ENCODE assay signal across 24 cellular contexts in genomic region chr16:58371841-58372240, GRCh38. TPM values are rescaled to one million over a fixed set of nuclear protein-coding genes. Genes with fewer than 3 reads are reported as not detected.
DNase-seq lines count a peak whose midpoint lies in the region; ATAC-seq, FAIRE-seq and TF ChIP-seq lines count a peak whose summit lies in the region.
"Had no signal": no experiment of that assay in that cellular context is flagged by ENCODE, and none has a peak within 500 bp of the region (broad histone marks: within the 10 kb centered on the region; RNA-seq: fewer than 3 reads in every experiment).

No MANE protein-coding gene starts in this region.

- H2AK9ac ChIP-seq in IMR-90 (replicated peaks; ENCODE audit: low read depth, low read length, poor library complexity): no peak overlapping the region

- H3K9me2 ChIP-seq in SU-DHL-6 (replicated peaks; ENCODE audit: insufficient read depth, low read length): no peaks in the 10 kb centered on the region

- no peak overlapping the region for H4K8ac ChIP-seq in IMR-90 (ENCODE audit: low read depth in 2 of 2, low read length in 2 of 2)
- H4K8ac ChIP-seq in H1 (ENCODE audit: extremely low read depth, insufficient read depth, low read length): no peak overlapping the region

- peak; percentile 8 for FAIRE-seq in HepG2 (lab: Jason Lieb, UNC)
- no peak for FAIRE-seq in H1 (lab: Jason Lieb, UNC)
- FAIRE-seq: A549, D721Med, GM12878, GM12892, GM18507 had no signal

- H4K91ac ChIP-seq in IMR-90 (ENCODE audit: insufficient read depth, low read depth, low read length): no peak overlapping the region
- no peak overlapping the region for H4K91ac ChIP-seq in H1 (replicated peaks; ENCODE audit: insufficient read length, low read length)

- H3K23me2 ChIP-seq in H1 (ENCODE audit: low read depth, low read length): no peaks in the 10 kb centered on the region

- in situ Hi-C loops in HepG2 (cut with HindIII; ENCODE audit: extremely low pct_ligation_motif_present, low pct_unique_long_range_greater_than_20kb) (no loop called here), IMR-90 (cut with MboI; ENCODE audit: low sequenced_read_pairs) (no loop called here)

- no peak overlapping the region for H3K18ac ChIP-seq in IMR-90 (ENCODE audit: low read depth, low read length)
- H3K18ac ChIP-seq in H1 (ENCODE audit: extremely low read depth, low read length): no peak overlapping the region

- BruUV-seq in HepG2 (replicated peaks; lab: Mats Ljungman, UMichigan) (no TSS peak), IMR-90 (replicated peaks; lab: Mats Ljungman, UMichigan) (no TSS peak)

- H3K27me3 ChIP-seq in HepG2 (ENCODE audit: control insufficient read depth in 1 of 2, insufficient read depth in 2 of 2, low read length in 2 of 2): no peaks in the 10 kb centered on the region; a peak in 1 of 5 replicates
- H3K27me3 ChIP-seq in right lobe of liver: no peaks in the 10 kb centered on the region
- H3K27me3 ChIP-seq in IMR-90 (ENCODE audit: control insufficient read depth, insufficient read depth, low read length): peaks cover 5% of the 10 kb centered on the region
- no peaks in the 10 kb centered on the region for H3K27me3 ChIP-seq in SU-DHL-6 (ENCODE audit: low read length)
- no peaks in the 10 kb centered on the region; a peak in 2 of 7 replicates for H3K27me3 ChIP-seq in H1 (replicated peaks in 1 of 4; ENCODE audit: control insufficient read depth in 3 of 4, extremely low read depth in 1 of 4, insufficient read depth in 3 of 4, low read length in 3 of 4)
- H3K27me3 ChIP-seq: BLaER1 treated with 17β-estradiol and CSF1 and Interleukin-3, amounts not matched to agents 10 nM and 100 nM had no signal

- H3K4me3 ChIP-seq in HepG2 (replicated peaks in 1 of 3; ENCODE audit: insufficient read depth in 1 of 3, low read depth in 2 of 3, low read length in 3 of 3): no peak overlapping the region
- H3K4me3 ChIP-seq in right lobe of liver: no peak overlapping the region
- H3K4me3 ChIP-seq in IMR-90 (ENCODE audit: insufficient read depth, low read depth, low read length): no peak overlapping the region
- H3K4me3 ChIP-seq in SU-DHL-6 (ENCODE audit: insufficient read depth, low read length, poor library complexity, severe bottlenecking): no peak overlapping the region
- no peak overlapping the region for H3K4me3 ChIP-seq in H1 (ENCODE audit: extremely low read depth in 1 of 4, insufficient read depth in 2 of 4, low read depth in 3 of 4, low read length in 4 of 4)
- H3K4me3 ChIP-seq: A549; BLaER1 treated with 17β-estradiol and CSF1 and Interleukin-3, amounts not matched to agents 10 nM and 100 nM; GM12878 had no signal

- H2BK5ac ChIP-seq in IMR-90 (ENCODE audit: low read depth, low read length, poor library complexity, severe bottlenecking) (no peak overlapping the region), H1 (ENCODE audit: low read depth, low read length) (no peak overlapping the region)

- H3K36me3 ChIP-seq in HepG2 (replicated peaks in 1 of 2; ENCODE audit: control insufficient read depth in 1 of 2, insufficient read depth in 2 of 2, low read length in 2 of 2) (no peaks in the 10 kb centered on the region), right lobe of liver (no peaks in the 10 kb centered on the region), IMR-90 (ENCODE audit: control insufficient read depth, insufficient read depth, low read length) (no peaks in the 10 kb centered on the region), SU-DHL-6 (ENCODE audit: low read length) (peaks cover 3% of the 10 kb centered on the region; the same call in 1 of the 2 replicates), H1 (ENCODE audit: control insufficient read depth in 2 of 4, insufficient read depth in 4 of 4, low read length in 3 of 4) (no peaks in the 10 kb centered on the region)
- H3K36me3 ChIP-seq: BLaER1 treated with 17β-estradiol and CSF1 and Interleukin-3, amounts not matched to agents 10 nM and 100 nM had no signal

- H2AK5ac ChIP-seq in IMR-90 (ENCODE audit: low read depth, low read length) (no peak overlapping the region), H1 (ENCODE audit: low read depth, low read length) (no peak overlapping the region)

- H3K9ac ChIP-seq in HepG2 (ENCODE audit: insufficient read depth, low read depth, low read length): no peak overlapping the region
- no peak overlapping the region for H3K9ac ChIP-seq in IMR-90 (ENCODE audit: low read depth, low read length)
- H3K9ac ChIP-seq in SU-DHL-6 (ENCODE audit: low read length): no peak overlapping the region
- H3K9ac ChIP-seq in H1 (replicated peaks in 1 of 4; ENCODE audit: extremely low read depth in 1 of 4, low read depth in 3 of 4, low read length in 3 of 4): no peak overlapping the region
- H3K9ac ChIP-seq: BLaER1 treated with 17β-estradiol and CSF1 and Interleukin-3, amounts not matched to agents 10 nM and 100 nM had no signal

- no peak overlapping the region for H2BK120ac ChIP-seq in IMR-90 (ENCODE audit: low read depth, low read length)
- no peak overlapping the region for H2BK120ac ChIP-seq in H1 (replicated peaks; ENCODE audit: low read depth, low read length)

- ATAC-seq in HepG2 (no peak), right lobe of liver (no peak), IMR-90 (ENCODE audit: low read depth) (no peak), HG03175 (IDR thresholded peaks at IDR 0.05; ENCODE audit: unreplicated experiment) (no peak), HG02588 (IDR thresholded peaks at IDR 0.05; ENCODE audit: unreplicated experiment) (no peak), GM19455 (IDR thresholded peaks at IDR 0.05; ENCODE audit: unreplicated experiment) (no peak)
- ATAC-seq: A549; CD8-positive, alpha-beta T cell; GM12878 had no signal

- no peaks in the 10 kb centered on the region for H4K20me1 ChIP-seq in HepG2 (ENCODE audit: insufficient read depth, low read length)
- H4K20me1 ChIP-seq in IMR-90 (ENCODE audit: insufficient read depth, low read length): no peaks in the 10 kb centered on the region
- H4K20me1 ChIP-seq in SU-DHL-6 (ENCODE audit: low read depth, low read length): no peaks in the 10 kb centered on the region
- no peaks in the 10 kb centered on the region for H4K20me1 ChIP-seq in H1 (replicated peaks in 1 of 2; ENCODE audit: control insufficient read depth in 1 of 2, insufficient read depth in 2 of 2, low read length in 2 of 2)
- H4K20me1 ChIP-seq: BLaER1 treated with 17β-estradiol and CSF1 and Interleukin-3, amounts not matched to agents 10 nM and 100 nM had no signal

- H3K4ac ChIP-seq in IMR-90 (ENCODE audit: low read depth, low read length) (no peak overlapping the region), H1 (replicated peaks; ENCODE audit: insufficient read length, low read depth, low read length) (no peak overlapping the region)

- DNase-seq in HepG2 (ENCODE audit: low spot score) (no peak), right lobe of liver (no peak), IMR-90 (no peak), H1 (ENCODE audit: low read depth in 1 of 2, low spot score in 2 of 2) (no peak)
- DNase-seq: AML-193; Caco-2; Calu3; CD4-positive, alpha-beta T cell; CD8-positive, alpha-beta T cell; DMS79 treated with DMSO at 0.1 percent for 48 hours; EL; GDM1 had no signal

- H3K27ac ChIP-seq in HepG2 (ENCODE audit: extremely low read length, insufficient read depth, low read length) (no peak overlapping the region), right lobe of liver (no peak overlapping the region), IMR-90 (ENCODE audit: insufficient read depth, low read length) (no peak overlapping the region), SU-DHL-6 (ENCODE audit: low read depth, low read length) (no peak overlapping the region), H1 (ENCODE audit: low read depth, low read length) (no peak overlapping the region)
- H3K27ac ChIP-seq: 22Rv1; A549; BLaER1 treated with 17β-estradiol and CSF1 and Interleukin-3, amounts not matched to agents 10 nM and 100 nM; C4-2B had no signal

- no peak overlapping the region for H4K5ac ChIP-seq in IMR-90 (ENCODE audit: low read depth, low read length)
- no peak overlapping the region for H4K5ac ChIP-seq in H1 (ENCODE audit: insufficient read length, low read depth, low read length)

- POLR2A ChIA-PET in HepG2 (lab: Yijun Ruan, JAX) (no interaction called here), IMR-90 (lab: Charles Lee; ENCODE audit: unreplicated experiment) (no interaction called here), H1 (lab: Charles Lee; ENCODE audit: partially characterized antibody) (no interaction called here)

- no peak overlapping the region for H3K4me2 ChIP-seq in HepG2 (ENCODE audit: low read depth, low read length)
- H3K4me2 ChIP-seq in IMR-90 (ENCODE audit: low read depth, low read length): no peak overlapping the region
- H3K4me2 ChIP-seq in SU-DHL-6 (ENCODE audit: low read depth, low read length, poor library complexity, severe bottlenecking): peak overlapping the region; percentile 17
- no peak overlapping the region for H3K4me2 ChIP-seq in H1 (ENCODE audit: insufficient read depth in 1 of 2, low read depth in 2 of 2, low read length in 2 of 2)
- H3K4me2 ChIP-seq: A549; BLaER1 treated with 17β-estradiol and CSF1 and Interleukin-3, amounts not matched to agents 10 nM and 100 nM had no signal

- no peak overlapping the region for H3K14ac ChIP-seq in IMR-90 (replicated peaks; ENCODE audit: low read depth, low read length)
- no peak overlapping the region for H3K14ac ChIP-seq in H1 (ENCODE audit: insufficient read length)

- H3K79me1 ChIP-seq in IMR-90 (ENCODE audit: low read depth in 1 of 2, low read length in 2 of 2): no peaks in the 10 kb centered on the region
- no peaks in the 10 kb centered on the region for H3K79me1 ChIP-seq in H1 (ENCODE audit: low read depth, low read length)

- intact Hi-C loops in HepG2 (cut with micrococcal nuclease; ENCODE audit: unreplicated experiment): no loop called here
- intact Hi-C loops in right lobe of liver (cut with DNase I): no loop called here
- intact Hi-C loops in IMR-90 (cut with micrococcal nuclease): no loop called here

- H3K79me2 ChIP-seq in HepG2 (ENCODE audit: insufficient read depth, low read length) (no peaks in the 10 kb centered on the region), SU-DHL-6 (ENCODE audit: insufficient read depth, low read length) (no peaks in the 10 kb centered on the region), H1 (ENCODE audit: control insufficient read depth in 1 of 2, insufficient read depth in 2 of 2, low read length in 2 of 2) (no peaks in the 10 kb centered on the region)

- TF ChIP-seq EP300 in HepG2 (IDR thresholded peaks at IDR 0.05; ENCODE audit: low read depth in 2 of 2, low read length in 2 of 2) (no peak), HepG2 (CRISPR knock-in tag; IDR thresholded peaks at IDR 0.05; ENCODE audit: borderline replicate concordance) (no peak), H1 (IDR thresholded peaks at IDR 0.05; ENCODE audit: borderline replicate concordance in 1 of 2, low read depth in 2 of 2, low read length in 2 of 2) (no peak)

- H3K9me3 ChIP-seq in HepG2 (ENCODE audit: low read length) (no peaks in the 10 kb centered on the region), right lobe of liver (no peaks in the 10 kb centered on the region), IMR-90 (ENCODE audit: control insufficient read depth, insufficient read depth, low read length) (no peaks in the 10 kb centered on the region), SU-DHL-6 (ENCODE audit: insufficient read depth, low read length) (no peaks in the 10 kb centered on the region), H1 (ENCODE audit: insufficient read depth in 2 of 2, low read depth in 1 of 2, low read length in 1 of 2) (no peaks in the 10 kb centered on the region)

- H2BK20ac ChIP-seq in IMR-90 (ENCODE audit: low read depth, low read length) (no peak overlapping the region), H1 (ENCODE audit: low read length) (no peak overlapping the region)

- 6% methylated on average over 2 of the region's 2 CpGs for WGBS in HepG2 (ENCODE audit: low lambda C conversion rate)
- 89% methylated on average over 2 of the region's 2 CpGs for WGBS in right lobe of liver (ENCODE audit: insufficient coverage, low coverage, low lambda C conversion rate, missing lambda C conversion rate)
- WGBS in IMR-90 (ENCODE audit: extremely low coverage in 2 of 2, insufficient read length in 1 of 2), 2 experiments: no CpG with 5 or more reads among the region's 2 CpGs
- 92% methylated on average over 2 of the region's 2 CpGs; no CpG with 5 or more reads in 1 of the 2 experiments for WGBS in H1 (ENCODE audit: extremely low coverage in 1 of 2, insufficient coverage in 1 of 2, insufficient read length in 1 of 2, insufficient replicate concordance in 2 of 2, low coverage in 1 of 2, low lambda C conversion rate in 2 of 2, missing lambda C conversion rate in 1 of 2), 2 experiments

- H2AFZ ChIP-seq in HepG2 (ENCODE audit: low read length): no peak overlapping the region
- H2AFZ ChIP-seq in IMR-90 (replicated peaks; ENCODE audit: low read length, poor library complexity): no peak overlapping the region
- no peak overlapping the region for H2AFZ ChIP-seq in SU-DHL-6 (ENCODE audit: low read depth, low read length, severe bottlenecking)
- no peak overlapping the region for H2AFZ ChIP-seq in H1 (ENCODE audit: low read length)

- CTCF ChIA-PET in HepG2 (lab: Yijun Ruan, JAX; ENCODE audit: low intra/inter-chr PET ratio, low total read pairs): no interaction called here
- CTCF ChIA-PET in IMR-90 (lab: Yijun Ruan, JAX): no interaction called here
- CTCF ChIA-PET in H1 (lab: Charles Lee; ENCODE audit: partially characterized antibody): no interaction called here

- no peak for TF ChIP-seq CTCF in HepG2 (CRISPR knock-in tag; IDR thresholded peaks at IDR 0.05)
- TF ChIP-seq CTCF in right lobe of liver (IDR thresholded peaks at IDR 0.05): no peak
- no peak for TF ChIP-seq CTCF in IMR-90 (conservative IDR thresholded peaks at IDR 0.05; ENCODE audit: low read depth, low read length)
- TF ChIP-seq CTCF in SU-DHL-6 (IDR thresholded peaks at IDR 0.05; ENCODE audit: insufficient read depth, low read length, poor library complexity, severe bottlenecking): no peak
- TF ChIP-seq CTCF in H1 (IDR thresholded peaks at IDR 0.05; ENCODE audit: control extremely low read depth in 1 of 3, insufficient read depth in 1 of 3, low read depth in 1 of 3, low read length in 3 of 3): no peak

- TF ChIP-seq POLR2A in HepG2 (IDR thresholded peaks at IDR 0.05; ENCODE audit: insufficient read depth in 1 of 2, low read depth in 2 of 2, low read length in 2 of 2) (no peak), right lobe of liver (IDR thresholded peaks at IDR 0.05) (no peak), IMR-90 (IDR thresholded peaks at IDR 0.05; ENCODE audit: low read depth, low read length) (no peak), H1 (IDR thresholded peaks at IDR 0.05; ENCODE audit: control extremely low read depth in 1 of 2, low read depth in 2 of 2, low read length in 2 of 2) (no peak)

- TF ChIP-seq RAD21 in HepG2 (CRISPR knock-in tag; IDR thresholded peaks at IDR 0.05): no peak
- no peak for TF ChIP-seq RAD21 in IMR-90 (IDR thresholded peaks at IDR 0.05; ENCODE audit: low read length)
- TF ChIP-seq RAD21 in H1 (IDR thresholded peaks at IDR 0.05 in 1 of 2, conservative IDR thresholded peaks at IDR 0.05 in 1 of 2; ENCODE audit: low read depth in 2 of 2, low read length in 2 of 2): no peak

- H3F3A ChIP-seq in SU-DHL-6 (ENCODE audit: insufficient read depth): no peaks in the 10 kb centered on the region

- dilution Hi-C loops in IMR-90 (cut with HindIII; ENCODE audit: low sequenced_read_pairs, unreplicated experiment): no loop called here

- H3K4me1 ChIP-seq in HepG2 (ENCODE audit: insufficient read depth, low read length) (no peaks in the 10 kb centered on the region), right lobe of liver (no peaks in the 10 kb centered on the region), IMR-90 (ENCODE audit: control insufficient read depth, insufficient read depth, low read length) (no peaks in the 10 kb centered on the region), H1 (replicated peaks in 1 of 4; ENCODE audit: control insufficient read depth in 3 of 4, insufficient read depth in 4 of 4, low read length in 3 of 4) (no peaks in the 10 kb centered on the region)
- H3K4me1 ChIP-seq: A549, Caco-2 had no signal

- no peaks in the 10 kb centered on the region for H3K9me1 ChIP-seq in IMR-90 (ENCODE audit: insufficient read depth, low read length)

- H2BK12ac ChIP-seq in H1 (ENCODE audit: low read depth, low read length): no peak overlapping the region

- no peak overlapping the region for H2BK15ac ChIP-seq in IMR-90 (ENCODE audit: low read depth, low read length)
- H2BK15ac ChIP-seq in H1 (ENCODE audit: low read length): no peak overlapping the region

- no peak overlapping the region for H3K56ac ChIP-seq in IMR-90 (ENCODE audit: extremely low read depth, insufficient read depth, low read length)
- no peak overlapping the region for H3K56ac ChIP-seq in H1 (replicated peaks; ENCODE audit: insufficient read length, low read depth, low read length)

- H3K23ac ChIP-seq in IMR-90 (ENCODE audit: low read depth, low read length): no peak overlapping the region
- H3K23ac ChIP-seq in H1 (ENCODE audit: insufficient read length): no peak overlapping the region

RNA-seq across cellular contexts. Expression of gene GINS3, which starts 20.4 kb away (rescaled TPM):
- total RNA-seq in HepG2 (2016; rRNA removed; fragmentation: Illumina TruSeq; extraction: Trizol): 19.3 and 28.4 TPM in 2 replicates
- 4.4 and 4.7 TPM in 2 replicates for total RNA-seq in HepG2 (2016; cell fraction: cytosol; rRNA removed; fragmentation: Illumina TruSeq; extraction: Trizol; ENCODE audit: low read depth)
- 20.6 and 28.8 TPM in 2 replicates for total RNA-seq in HepG2 (2016; cell fraction: insoluble cytoplasmic fraction; rRNA removed; fragmentation: Illumina TruSeq; extraction: Trizol)
- total RNA-seq in HepG2 (2016; cell fraction: membrane; rRNA removed; fragmentation: Illumina TruSeq; extraction: Trizol): 12.4 TPM in 2 replicates
- total RNA-seq in HepG2 (2016; cell fraction: nucleus; rRNA removed; fragmentation: Illumina TruSeq; extraction: Trizol): 10.8 and 11.4 TPM in 2 replicates
- polyA plus RNA-seq in HepG2 (2011; rRNA removed): 5.4 and 6.5 TPM in 2 replicates
- 4.5 and 4.8 TPM in 2 replicates for polyA plus RNA-seq in HepG2 (2011; cell fraction: cytosol; rRNA removed)
- polyA plus RNA-seq in HepG2 (2011; cell fraction: nucleus; rRNA removed): 2.4 and 3.0 TPM in 2 replicates
- polyA plus RNA-seq in HepG2 (2012): 2.6 and 4.9 TPM in 2 replicates
- 2.3 and 2.7 TPM in 2 replicates for polyA plus RNA-seq in HepG2 (2016; cell fraction: cytosol; fragmentation: Illumina TruSeq; extraction: Trizol; ENCODE audit: low read depth)
- polyA plus RNA-seq in HepG2 (2016; cell fraction: insoluble cytoplasmic fraction; fragmentation: Illumina TruSeq; extraction: Trizol; ENCODE audit: low read depth): 32.3 and 33.0 TPM in 2 replicates
- polyA plus RNA-seq in HepG2 (2016; cell fraction: membrane; fragmentation: Illumina TruSeq; extraction: Trizol; ENCODE audit: low read depth): 5.0 and 6.1 TPM in 2 replicates
- 13.6 and 14.2 TPM in 2 replicates for polyA plus RNA-seq in HepG2 (2016; cell fraction: nucleus; fragmentation: Illumina TruSeq; extraction: Trizol; ENCODE audit: insufficient read depth, low read depth)
- polyA minus RNA-seq in HepG2 (2011; rRNA and poly(A)+ RNA removed; ENCODE audit: low replicate concordance): 6.5 and 30.3 TPM in 2 replicates
- polyA minus RNA-seq in HepG2 (2011; cell fraction: cytosol; rRNA and poly(A)+ RNA removed): 2.4 and 3.4 TPM in 2 replicates
- polyA minus RNA-seq in HepG2 (2011; cell fraction: nucleus; rRNA and poly(A)+ RNA removed): 3.1 and 3.5 TPM in 2 replicates
- 1 to 10 TPM in 4 of 6 experiments, under 1 TPM in 2; 0.68 to 3.3 (median 1.2) TPM for total RNA-seq in right lobe of liver
- total RNA-seq in IMR-90 (2012; rRNA removed): 5.0 and 5.4 TPM in 2 replicates
- 5.2 and 5.3 TPM in 2 replicates for polyA plus RNA-seq in IMR-90 (2012; rRNA removed)
- polyA plus RNA-seq in IMR-90 (2012; cell fraction: cytosol; rRNA removed): 2.4 and 2.7 TPM in 2 replicates
- 1.4 and 2.9 TPM in 2 replicates for polyA plus RNA-seq in IMR-90 (2012; cell fraction: nucleus; rRNA removed; ENCODE audit: low replicate concordance)
- 13.4 and 15.4 TPM in 2 replicates for total RNA-seq in H1 (2021; fragmentation: NEBNext Ultra II Directional; extraction: Animal tissue kit (Norgen Biotek cat#: 25700))
- 9.5 and 12.9 TPM in 2 replicates for polyA plus RNA-seq in H1 (2011; rRNA removed)
- 11.2 TPM for polyA plus RNA-seq in H1 (2011; cell fraction: cytosol; rRNA removed)
- 9.1 TPM for polyA plus RNA-seq in H1 (2011; cell fraction: nucleus; rRNA removed)
- polyA plus RNA-seq in H1 (2012, experiment 1 of 2): 11.9 to 14.8 TPM (median 12.8 TPM) in 4 replicates
- 8.1 TPM for polyA plus RNA-seq in H1 (2012, experiment 2 of 2)
- polyA plus RNA-seq in H1 (2013, experiment 1 of 2): 12.8 TPM
- polyA plus RNA-seq in H1 (2013, experiment 2 of 2): 12.1 TPM
- 13.4 and 20.0 TPM in 2 replicates for polyA minus RNA-seq in H1 (2011; rRNA and poly(A)+ RNA removed)
- 7.5 TPM for polyA minus RNA-seq in H1 (2011; cell fraction: cytosol; rRNA and poly(A)+ RNA removed)
- 7.6 TPM for polyA minus RNA-seq in H1 (2011; cell fraction: nucleus; rRNA and poly(A)+ RNA removed)

Comparison
In these comparisons a context has a peak if more than half of its experiments do, and no peak if none do; other contexts are left out.
1. Of the 41 proteins assayed by ChIP-seq in both HepG2 and H1: peak only in HepG2: none; only in H1: none; in both: CEBPB; in neither: 40.